8 cellular contexts compared by ENCODE assay signal in genomic region chr19:2739602-2740313, GRCh38. TPM values are rescaled to one million over a fixed set of nuclear protein-coding genes. Genes with fewer than 3 reads are reported as not detected.
DNase-seq lines count a peak whose midpoint lies in the region; ATAC-seq and TF ChIP-seq lines count a peak whose summit lies in the region.

TSS of gene SLC39A3 (minus strand) at chr19:2740017. CDS start at chr19:2737257, 2,760 bp downstream.

- H3K4me1 ChIP-seq in esophagus squamous epithelium: peaks cover 0 to 23% (median 10%) of the 10 kb centered on the region in 3 donors

- peaks cover 11 to 15% of the 10 kb centered on the region in 2 donors for H3K36me3 Mint-ChIP-seq in activated T-cell treated with anti-CD3 and anti-CD28 coated beads, Interleukin-2, amount 50 U/mL, for 72 hours (ENCODE audit: insufficient read depth in 2 of 2)

- peak within 1 kb of the TSS; percentile 59 to 78 (median 70) for H3K27ac ChIP-seq in esophagus squamous epithelium

- peak; percentile 91 for ATAC-seq in GM21825 (IDR thresholded peaks at IDR 0.05; ENCODE audit: unreplicated experiment)
- ATAC-seq in activated T-cell treated with anti-CD3 and anti-CD28 coated beads, Interleukin-2, amount 50 U/mL, for 72 hours (replicated peaks in 1 of 2): peak; percentile 99

- H3K4me3 Mint-ChIP-seq in activated T-cell treated with anti-CD3 and anti-CD28 coated beads, Interleukin-2, amount 50 U/mL, for 72 hours: peak within 1 kb of the TSS; percentile 96 to 97

- 0% methylated on average over 2 to 19 of the region's 64 CpGs for WGBS in esophagus squamous epithelium, 2 donors

- H3K4me3 ChIP-seq in esophagus squamous epithelium: peak within 1 kb of the TSS; percentile 70 to 99 (median 86)

- peak in 2 of 4 donors; percentile 36 to 44 for TF ChIP-seq POLR2A in esophagus squamous epithelium (IDR thresholded peaks at IDR 0.05)

- peak; percentile 94 for DNase-seq in DMS79 treated with DMSO at 0.1 percent for 48 hours (lab: John Stamatoyannopoulos, UW)
- peak; percentile 93 to 97 for DNase-seq in Kasumi-1 (lab: John Stamatoyannopoulos, UW)
- peak; percentile 97 for DNase-seq in RKO (ENCODE audit: low spot score)
- peak; percentile 99 to 100 for DNase-seq in activated T-cell treated with anti-CD3 and anti-CD28 coated beads, Interleukin-2, amount 50 U/mL, for 72 hours
- DNase-seq in esophagus squamous epithelium (lab: John Stamatoyannopoulos, UW): peak; percentile 89
- DNase-seq in myocyte (ENCODE audit: low read depth): peak; percentile 99
- peak; percentile 97 to 99 for DNase-seq in stimulated activated CD8-positive, alpha-beta memory T cell treated with anti-CD3 and anti-CD28 coated beads, Interleukin-7, amount 100 ng/mL, for 4 hours (ENCODE audit: low read depth in 2 of 2)

- peaks cover 0 to 24% (median 6%) of the 10 kb centered on the region in 3 donors for H3K36me3 ChIP-seq in esophagus squamous epithelium

- intact Hi-C loops in esophagus squamous epithelium (cut with DNase I): no loop called here

- H3K27me3 ChIP-seq in esophagus squamous epithelium: peaks cover 0 to 9% (median 0%) of the 10 kb centered on the region in 4 donors

- peak in 4 of 6 experiments; percentile 25 to 51 (median 33) for TF ChIP-seq CTCF in esophagus squamous epithelium (IDR thresholded peaks at IDR 0.05)

- H3K27ac Mint-ChIP-seq in activated T-cell treated with anti-CD3 and anti-CD28 coated beads, Interleukin-2, amount 50 U/mL, for 72 hours: peak within 1 kb of the TSS; percentile 45

- peaks cover 25% of the 10 kb centered on the region for H3K27me3 Mint-ChIP-seq in activated T-cell treated with anti-CD3 and anti-CD28 coated beads, Interleukin-2, amount 50 U/mL, for 72 hours (ENCODE audit: low read depth)

- no peaks in the 10 kb centered on the region for H3K9me3 Mint-ChIP-seq in activated T-cell treated with anti-CD3 and anti-CD28 coated beads, Interleukin-2, amount 50 U/mL, for 72 hours

- H3K4me1 Mint-ChIP-seq in activated T-cell treated with anti-CD3 and anti-CD28 coated beads, Interleukin-2, amount 50 U/mL, for 72 hours (ENCODE audit: low read depth): peaks cover 28% of the 10 kb centered on the region

- H3K9me3 ChIP-seq in esophagus squamous epithelium: no peaks in the 10 kb centered on the region

RNA-seq across cellular contexts. Expression of gene SLC39A3, which starts in this region (rescaled TPM):
- 10 to 100 TPM; 28.7 to 37.2 TPM for total RNA-seq in activated T-cell treated with anti-CD3 and anti-CD28 coated beads, Interleukin-2, amount 50 U/mL, for 72 hours
- total RNA-seq in esophagus squamous epithelium: 10 to 100 TPM; 14.8 to 22.1 (median 20.7) TPM
- total RNA-seq in myocyte: 35.5 and 41.8 TPM in 2 replicates
- 44.2 TPM for polyA plus RNA-seq in myocyte (2012)

Comparison
In these comparisons a context has a peak if more than half of its experiments do, and no peak if none do; other contexts are left out.
1. Peak in every context shown above with its lines: DNase-seq, ATAC-seq, H3K4me3 ChIP-seq and H3K27ac ChIP-seq.